Comparison of ENCODE assay signal across 11 cellular contexts in genomic region chr10:125820705-125821104, GRCh38. TPM values are rescaled to one million over a fixed set of nuclear protein-coding genes. Genes with fewer than 3 reads are reported as not detected.
DNase-seq lines count a peak whose midpoint lies in the region; ATAC-seq, FAIRE-seq and TF ChIP-seq lines count a peak whose summit lies in the region.
"Had no signal": no experiment of that assay in that cellular context is flagged by ENCODE, and none has a peak within 500 bp of the region (broad histone marks: within the 10 kb centered on the region; RNA-seq: fewer than 3 reads in every experiment).

No MANE protein-coding gene starts in this region.

- WGBS in GM12878 (ENCODE audit: insufficient coverage, insufficient replicate concordance, low lambda C conversion rate, missing lambda C conversion rate), result 0% methylated on average over 1 of the region's 1 CpG
- 47% methylated on average over 1 of the region's 1 CpG for WGBS in right cardiac atrium

- RAD21 ChIA-PET in GM12878 (lab: Charles Lee; ENCODE audit: unreplicated experiment), result interaction anchor here (0.9 to 1.4 kb wide), 3 partner anchors 27 to 101 kb away, joined by 4 to 10 read pairs (median 5); partner anchors contain the start of gene EDRF1

- peak overlapping the region; percentile 86 for H3K4me2 ChIP-seq in GM12878 (ENCODE audit: control insufficient read depth, insufficient read depth)

- no peak for TF ChIP-seq EP300 in GM12878 (IDR thresholded peaks at IDR 0.05; ENCODE audit: borderline replicate concordance in 1 of 2, control insufficient read depth in 1 of 2, low read depth in 2 of 2, low read length in 2 of 2)

- no peak for TF ChIP-seq CTCF in GM20000 (IDR thresholded peaks at IDR 0.05; ENCODE audit: extremely low read depth, missing control alignments)
- no peak for TF ChIP-seq CTCF in GM12878 (IDR thresholded peaks at IDR 0.05 in 2 of 3, conservative IDR thresholded peaks at IDR 0.05 in 1 of 3; ENCODE audit: control insufficient read depth in 2 of 3, extremely low read depth in 1 of 3, insufficient read depth in 1 of 3, low read depth in 3 of 3, low read length in 3 of 3)
- no peak for TF ChIP-seq CTCF in chondrocyte (IDR thresholded peaks at IDR 0.05)

- no TSS peak for BruUV-seq in GM12878 (replicated peaks; lab: Mats Ljungman, UMichigan)

- peaks cover 21% of the 10 kb centered on the region for H3K4me1 Mint-ChIP-seq in chondrocyte (ENCODE audit: low read depth)

- SMC1A ChIA-PET in GM12878 (lab: Charles Lee; ENCODE audit: uncharacterized antibody, unreplicated experiment), result interaction anchor here (0.9 to 2.2 kb wide), 6 partner anchors 10 to 62 kb away, joined by 3 to 15 read pairs (median 4); no protein-coding TSS in a partner anchor

- no peaks in the 10 kb centered on the region for H3K27me3 Mint-ChIP-seq in chondrocyte (ENCODE audit: low read depth)

- TF ChIP-seq RAD21 in GM12878 (IDR thresholded peaks at IDR 0.05; ENCODE audit: insufficient read depth, low read depth, low read length), result no peak

- H3K4me3 ChIP-seq in GM12878 (peak overlapping the region; percentile 28; the same call in 1 of the 2 replicates), right cardiac atrium (ENCODE audit: low read length) (no peak overlapping the region)

- DNase-seq in GM20000 (ENCODE audit: low spot score) (peak; percentile 65), GM12878 (ENCODE audit: low read depth, low spot score) (peak; percentile 23), right cardiac atrium (no peak), chondrocyte (ENCODE audit: low spot score) (no peak), NCI-H2196 (lab: John Stamatoyannopoulos, UW; ENCODE audit: unreplicated experiment) (no peak), DMS114 treated with DMSO at 0.1 percent for 48 hours (lab: John Stamatoyannopoulos, UW; ENCODE audit: unreplicated experiment) (no peak)
- DNase-seq: H7 had no signal

- no peak for TF ChIP-seq POLR2A in GM12878 (IDR thresholded peaks at IDR 0.05; ENCODE audit: low read depth, low read length)

- H3K4me1 ChIP-seq in GM12878 (ENCODE audit: control insufficient read depth, insufficient read depth, low read length) (peaks cover 9% of the 10 kb centered on the region; the same call in 1 of the 2 replicates), right cardiac atrium (ENCODE audit: control insufficient read depth, insufficient read depth, low read length) (peaks cover 6% of the 10 kb centered on the region)

- no peak overlapping the region for H3K27ac Mint-ChIP-seq in chondrocyte (ENCODE audit: unreplicated experiment)

- H4K20me1 ChIP-seq in GM12878 (ENCODE audit: control insufficient read depth, insufficient read depth), result no peaks in the 10 kb centered on the region

- H3K27ac ChIP-seq in GM12878 (ENCODE audit: control insufficient read depth, insufficient read depth), result peak overlapping the region; percentile 50
- H3K27ac ChIP-seq in right cardiac atrium (ENCODE audit: low read length), result no peak overlapping the region

- H3K9me3 Mint-ChIP-seq in chondrocyte (ENCODE audit: low read depth), result no peaks in the 10 kb centered on the region

- H3K9me3 ChIP-seq in GM12878 (replicated peaks; ENCODE audit: control insufficient read depth, insufficient read depth, low read length), result no peaks in the 10 kb centered on the region
- no peaks in the 10 kb centered on the region for H3K9me3 ChIP-seq in right cardiac atrium (ENCODE audit: control insufficient read depth, low read length)

- POLR2A ChIA-PET in GM12878 (lab: Charles Lee), result no interaction called here

- H3K27me3 ChIP-seq in GM12878 (replicated peaks in 1 of 2; ENCODE audit: control insufficient read depth in 2 of 2, insufficient read depth in 2 of 2, low read length in 1 of 2), result no peaks in the 10 kb centered on the region
- H3K27me3 ChIP-seq in right cardiac atrium (ENCODE audit: control insufficient read depth, insufficient read depth), result no peaks in the 10 kb centered on the region

- H3K36me3 ChIP-seq in GM12878 (ENCODE audit: control insufficient read depth in 2 of 2, insufficient read depth in 2 of 2, low read length in 1 of 2), result no peaks in the 10 kb centered on the region

- CTCF ChIA-PET in GM12878 (lab: Yijun Ruan, JAX), result interaction anchor here (1.0 to 1.4 kb wide), 2 partner anchors 11 to 15 kb away, joined by 3 to 4 read pairs; no protein-coding TSS in a partner anchor

- ATAC-seq in GM18511 (IDR thresholded peaks at IDR 0.05; ENCODE audit: unreplicated experiment) (peak; percentile 73), HG03064 (IDR thresholded peaks at IDR 0.05; ENCODE audit: low read depth, unreplicated experiment) (peak; percentile 53), GM12878 (peak; percentile 73), right cardiac atrium (no peak)

- peaks cover 49% of the 10 kb centered on the region for H3K79me2 ChIP-seq in GM12878 (ENCODE audit: control insufficient read depth, insufficient read depth, low read length)

- peak overlapping the region; percentile 10; the same call in 1 of the 2 replicates for H3K9ac ChIP-seq in GM12878 (ENCODE audit: control insufficient read depth, insufficient read depth, low read length)

- in situ Hi-C loops in GM12878 (cut with MboI), result no loop called here

- H2AFZ ChIP-seq in GM12878 (ENCODE audit: control insufficient read depth, low read depth, low read length), result peak overlapping the region; percentile 9

- no peak overlapping the region for H3K4me3 Mint-ChIP-seq in chondrocyte (ENCODE audit: unreplicated experiment)

- H3K36me3 Mint-ChIP-seq in chondrocyte (ENCODE audit: low read depth), result no peaks in the 10 kb centered on the region

- intact Hi-C loops in GM12878 (cut with micrococcal nuclease; ENCODE audit: unreplicated experiment), result loop anchor here (5.0 kb wide), 1 partner anchor 38 kb away; no protein-coding TSS in a partner anchor
- intact Hi-C loops in right cardiac atrium (cut with DNase I), result no loop called here

- no peak for FAIRE-seq in GM12878 (lab: Jason Lieb, UNC)
- FAIRE-seq: D721Med, islet of Langerhans had no signal

RNA-seq across cellular contexts. Expression of gene UROS, which starts 2.4 kb away (rescaled TPM):
- 48.4 and 50.0 TPM in 2 replicates for total RNA-seq in GM12878 (2013; cell fraction: nucleolus; rRNA removed)
- total RNA-seq in GM12878 (2014; rRNA removed), result 74.3 and 77.7 TPM in 2 replicates
- 60.6 and 62.0 TPM in 2 replicates for total RNA-seq in GM12878 (2014; rRNA removed; fragmentation: Illumina TruSeq; extraction: Trizol)
- total RNA-seq in GM12878 (2021), result 62.5 and 67.0 TPM in 2 replicates
- polyA plus RNA-seq in GM12878 (2011; ENCODE audit: low read depth), result 26.3 TPM
- 29.5 and 44.6 TPM in 2 replicates for polyA plus RNA-seq in GM12878 (2011; rRNA removed)
- polyA plus RNA-seq in GM12878 (2011; cell fraction: cytosol; rRNA removed), result 26.8 and 33.4 TPM in 2 replicates
- 45.4 and 49.3 TPM in 2 replicates for polyA plus RNA-seq in GM12878 (2011; cell fraction: nucleus; rRNA removed)
- polyA plus RNA-seq in GM12878 (2012), result 35.2 and 35.7 TPM in 2 replicates
- polyA plus RNA-seq in GM12878 (2014; fragmentation: Illumina TruSeq; extraction: Trizol), result 61.3 and 62.0 TPM in 2 replicates
- 10 to 100 TPM in 1 of 2 experiments, 1 to 10 TPM in 1; 4.3 to 13.6 TPM for polyA plus RNA-seq in GM12878 (2014; fragmentation: Nextera tagmentation; extraction: Ambion mirVana)
- polyA plus RNA-seq in GM12878 (2014; rRNA removed), result 67.9 and 71.2 TPM in 2 replicates
- polyA plus RNA-seq in GM12878 (2016; fragmentation: Nextera tagmentation; extraction: Ambion mirVana), result 100 to 1,000 TPM; 103 to 112 TPM
- polyA minus RNA-seq in GM12878 (2011; rRNA and poly(A)+ RNA removed), result 21.1 and 27.4 TPM in 2 replicates
- polyA minus RNA-seq in GM12878 (2011; cell fraction: cytosol; rRNA and poly(A)+ RNA removed), result 7.9 and 13.2 TPM in 2 replicates
- 17.7 and 32.7 TPM in 2 replicates for polyA minus RNA-seq in GM12878 (2011; cell fraction: nucleus; rRNA and poly(A)+ RNA removed)
- total RNA-seq in right cardiac atrium, result 10 to 100 TPM; 57.6 to 81.7 (median 68.5) TPM
- 86.1 TPM for polyA plus RNA-seq in right cardiac atrium
- 65.7 to 73.8 TPM (median 69.6 TPM) in 3 replicates for total RNA-seq in chondrocyte

RNA-seq across cellular contexts. Expression of gene BCCIP, which starts 2.6 kb away (rescaled TPM):
- 50.1 and 57.0 TPM in 2 replicates for total RNA-seq in GM12878 (2013; cell fraction: nucleolus; rRNA removed)
- 61.2 and 64.0 TPM in 2 replicates for total RNA-seq in GM12878 (2014; rRNA removed)
- 116 and 119 TPM in 2 replicates for total RNA-seq in GM12878 (2014; rRNA removed; fragmentation: Illumina TruSeq; extraction: Trizol)
- total RNA-seq in GM12878 (2021), result 80.1 and 80.9 TPM in 2 replicates
- polyA plus RNA-seq in GM12878 (2011; ENCODE audit: low read depth), result 47.9 TPM
- polyA plus RNA-seq in GM12878 (2011; rRNA removed), result 88.7 and 136 TPM in 2 replicates
- 25.4 and 25.9 TPM in 2 replicates for polyA plus RNA-seq in GM12878 (2011; cell fraction: cytosol; rRNA removed)
- 26.4 and 33.2 TPM in 2 replicates for polyA plus RNA-seq in GM12878 (2011; cell fraction: nucleus; rRNA removed)
- 55.5 and 58.8 TPM in 2 replicates for polyA plus RNA-seq in GM12878 (2012)
- 136 and 153 TPM in 2 replicates for polyA plus RNA-seq in GM12878 (2014; fragmentation: Illumina TruSeq; extraction: Trizol)
- polyA plus RNA-seq in GM12878 (2014; fragmentation: Nextera tagmentation; extraction: Ambion mirVana), result 100 to 1,000 TPM; 150 to 158 TPM
- polyA plus RNA-seq in GM12878 (2014; rRNA removed), result 78.8 and 92.8 TPM in 2 replicates
- 100 to 1,000 TPM; 218 to 225 TPM for polyA plus RNA-seq in GM12878 (2016; fragmentation: Nextera tagmentation; extraction: Ambion mirVana)
- 16.9 and 27.6 TPM in 2 replicates for polyA minus RNA-seq in GM12878 (2011; rRNA and poly(A)+ RNA removed)
- polyA minus RNA-seq in GM12878 (2011; cell fraction: cytosol; rRNA and poly(A)+ RNA removed), result 14.7 and 15.8 TPM in 2 replicates
- polyA minus RNA-seq in GM12878 (2011; cell fraction: nucleus; rRNA and poly(A)+ RNA removed), result 20.6 and 30.9 TPM in 2 replicates
- 10 to 100 TPM; 44.5 to 52.4 (median 48.0) TPM for total RNA-seq in right cardiac atrium
- polyA plus RNA-seq in right cardiac atrium, result 61.2 TPM
- total RNA-seq in chondrocyte, result 25.7 to 43.3 TPM (median 25.9 TPM) in 3 replicates

RNA-seq across cellular contexts. Expression of gene MMP21, which starts 45.1 kb away (rescaled TPM):
- total RNA-seq in GM12878 (2013; cell fraction: nucleolus; rRNA removed), result not detected in 2 replicates
- total RNA-seq in GM12878 (2014; rRNA removed) (not detected in 2 replicates), GM12878 (2014; rRNA removed; fragmentation: Illumina TruSeq; extraction: Trizol) (not detected in 2 replicates), GM12878 (2021) (not detected in 2 replicates), right cardiac atrium (1 to 10 TPM in 2 of 4 donors, under 1 TPM in 2; 0.47 to 1.4 (median 1.0) TPM), chondrocyte (not detected in 3 replicates)
- polyA plus RNA-seq in GM12878 (2011; ENCODE audit: low read depth), result not detected
- polyA plus RNA-seq in GM12878 (2011; rRNA removed) (not detected in 2 replicates), GM12878 (2014; fragmentation: Illumina TruSeq; extraction: Trizol) (not detected in 2 replicates), GM12878 (2014; fragmentation: Nextera tagmentation; extraction: Ambion mirVana) (not detected), GM12878 (2014; rRNA removed) (not detected in 2 replicates), GM12878 (2016; fragmentation: Nextera tagmentation; extraction: Ambion mirVana) (under 1 TPM; 0.08 to 0.24 TPM), right cardiac atrium (0.20 TPM)
- not detected in 2 replicates for polyA plus RNA-seq in GM12878 (2011; cell fraction: cytosol; rRNA removed)
- polyA plus RNA-seq in GM12878 (2011; cell fraction: nucleus; rRNA removed), result not detected in 2 replicates
- polyA plus RNA-seq in GM12878 (2012), result not detected in 2 replicates
- not detected in 2 replicates for polyA minus RNA-seq in GM12878 (2011; rRNA and poly(A)+ RNA removed)
- not detected in 2 replicates for polyA minus RNA-seq in GM12878 (2011; cell fraction: cytosol; rRNA and poly(A)+ RNA removed)
- not detected in 2 replicates for polyA minus RNA-seq in GM12878 (2011; cell fraction: nucleus; rRNA and poly(A)+ RNA removed)
- total RNA-seq: H7 had no signal

Comparison
In these comparisons a context has a peak if more than half of its experiments do, and no peak if none do; other contexts are left out.
1. ATAC-seq: peak in GM18511 (single experiment), HG03064 (single experiment) and GM12878 (single experiment); none in right cardiac atrium (0 of 2).
2. DNase-seq: peak in GM20000 (single experiment) and GM12878 (single experiment); none in right cardiac atrium (0 of 3), chondrocyte (single experiment), NCI-H2196 (single experiment) and DMS114 treated with DMSO at 0.1 percent for 48 hours (single experiment).